Comparison of ENCODE assay signal across 6 cellular contexts in genomic region chr7:83492802-83493201, GRCh38.
"Had no signal": no experiment of that assay in that cellular context is flagged by ENCODE, and none has a peak within 500 bp of the region (broad histone marks: within the 10 kb centered on the region; RNA-seq: fewer than 3 reads in every experiment).

No MANE protein-coding gene starts in this region.

- ATAC-seq: HepG2, K562 had no signal

- DNase-seq: IMR-90, KBM-7 had no signal

- FAIRE-seq: HepG2, HTR-8/SVneo, K562 had no signal

- H3K4me3 ChIP-seq: K562 had no signal

- H3K27ac ChIP-seq: HL-60 had no signal
